Comparison of ENCODE assay signal across 8 cellular contexts in the genomic region with DNA sequence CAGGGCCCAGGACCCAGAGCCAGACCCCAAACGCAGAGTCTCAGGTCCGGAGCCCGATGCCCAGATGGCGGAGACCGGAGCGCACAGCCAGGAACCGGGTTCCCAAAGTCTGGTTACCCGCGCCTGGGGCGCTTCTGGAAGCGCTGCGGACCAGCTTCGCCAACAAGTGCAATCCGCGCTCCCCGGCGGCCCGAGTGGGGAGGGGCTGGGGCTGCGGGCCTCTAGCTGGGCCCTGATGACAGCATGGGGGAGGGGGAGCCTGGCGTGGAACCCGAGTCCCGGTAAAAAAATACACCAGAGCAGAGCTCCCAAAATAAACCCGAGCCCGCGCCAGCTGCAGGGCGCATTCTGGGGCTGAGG. TPM values are rescaled to one million over a fixed set of nuclear protein-coding genes. Genes with fewer than 3 reads are reported as not detected.
DNase-seq lines count a peak whose midpoint lies in the region; ATAC-seq, FAIRE-seq and TF ChIP-seq lines count a peak whose summit lies in the region.

No MANE protein-coding gene starts in this region.

- POLR2A ChIA-PET in A549 (lab: Yijun Ruan, JAX) = no interaction called here

- H3K9ac ChIP-seq in HUES6 (ENCODE audit: low read length) (no peak overlapping the region), muscle layer of colon (ENCODE audit: low read length) (no peak overlapping the region)

- ATAC-seq in A549 (peak in 1 of 2 experiments; percentile 11; a peak in 2 of 6 replicates), HG03457 (IDR thresholded peaks at IDR 0.05; ENCODE audit: unreplicated experiment) (no peak)

- H3K4me3 ChIP-seq in A549 (peak overlapping the region; percentile 42), HUES6 (ENCODE audit: low read depth, low read length) (peak overlapping the region; percentile 52), dorsolateral prefrontal cortex (peak overlapping the region; percentile 50 to 85 (median 68)), muscle layer of colon (ENCODE audit: low read depth in 1 of 2, low read length in 2 of 2) (peak overlapping the region; percentile 18 to 53)

- no peaks in the 10 kb centered on the region for H3K36me3 ChIP-seq in HUES6 (ENCODE audit: control insufficient read depth, insufficient read depth, low read length)
- H3K36me3 ChIP-seq in muscle layer of colon (ENCODE audit: insufficient read depth, low read length) = no peaks in the 10 kb centered on the region

- TF ChIP-seq RAD21 in A549 (conservative IDR thresholded peaks at IDR 0.05 in 1 of 2, IDR thresholded peaks at IDR 0.05 in 1 of 2) = no peak

- TF ChIP-seq EP300 in A549 (IDR thresholded peaks at IDR 0.05) = no peak

- DNase-seq in A549 (ENCODE audit: low read depth in 1 of 2, low spot score in 1 of 2) (no peak), dorsolateral prefrontal cortex (peak in 9 of 10 donors; percentile 40 to 81 (median 69)), AML-193 (lab: John Stamatoyannopoulos, UW) (no peak), hepatic stellate cell (ENCODE audit: low spot score) (no peak), GOT3 (lab: John Stamatoyannopoulos, UW) (no peak)

- FAIRE-seq in A549 (lab: Jason Lieb, UNC) = no peak

- WGBS in A549 (ENCODE audit: missing lambda C conversion rate) = no CpG with 5 or more reads among the region's 26 CpGs

- H3K27me3 ChIP-seq in HUES6 (ENCODE audit: control insufficient read depth, insufficient read depth, low read length) = peaks cover 99% of the 10 kb centered on the region
- H3K27me3 ChIP-seq in dorsolateral prefrontal cortex = peaks cover 0 to 9% (median 0%) of the 10 kb centered on the region in 45 donors
- H3K27me3 ChIP-seq in muscle layer of colon (ENCODE audit: control insufficient read depth in 1 of 2, insufficient read depth in 2 of 2, low read length in 2 of 2) = peaks cover 4 to 24% of the 10 kb centered on the region in 2 donors

- intact Hi-C loops in dorsolateral prefrontal cortex (cut with DNase I) = no loop called here

- TF ChIP-seq CTCF in A549 (IDR thresholded peaks at IDR 0.05) (no peak), dorsolateral prefrontal cortex (IDR thresholded peaks at IDR 0.05 in 54 of 56, conservative IDR thresholded peaks at IDR 0.05 in 2 of 56; ENCODE audit: low read depth in 1 of 56, partially characterized antibody in 56 of 56) (no peak)

- H3K27ac ChIP-seq in A549 = peak overlapping the region; percentile 2 to 78; a peak in 4 of 6 replicates
- H3K27ac ChIP-seq in HUES6 (ENCODE audit: low read depth, low read length) = no peak overlapping the region
- peak overlapping the region in 56 of 59 donors; percentile 23 to 93 (median 78) for H3K27ac ChIP-seq in dorsolateral prefrontal cortex
- H3K27ac ChIP-seq in muscle layer of colon (ENCODE audit: low read depth, low read length) = no peak overlapping the region

- TF ChIP-seq POLR2A in A549 (IDR thresholded peaks at IDR 0.05; ENCODE audit: low read length) = no peak

- peaks cover 3% of the 10 kb centered on the region; the same call in 1 of the 3 replicates for H3K4me1 ChIP-seq in A549
- peaks cover 4% of the 10 kb centered on the region; the same call in 1 of the 2 replicates for H3K4me1 ChIP-seq in HUES6 (ENCODE audit: control insufficient read depth, insufficient read depth, low read length)
- H3K4me1 ChIP-seq in muscle layer of colon (ENCODE audit: insufficient read depth, low read length) = peaks cover 6% of the 10 kb centered on the region

- peak overlapping the region; percentile 82 for H3K4me2 ChIP-seq in A549

- CTCF ChIA-PET in A549 (lab: Yijun Ruan, JAX) = interaction anchor here (0.6 to 12.6 kb wide), 8 partner anchors 10 to 334 kb away, joined by 3 to 143 read pairs (median 4); partner anchors contain the start of gene HEYL

- H3K9me3 ChIP-seq in A549 (no peaks in the 10 kb centered on the region), HUES6 (ENCODE audit: control insufficient read depth, insufficient read depth, low read depth, low read length) (no peaks in the 10 kb centered on the region), muscle layer of colon (ENCODE audit: low read length) (no peaks in the 10 kb centered on the region)

TF ChIP-seq in A549, 52 proteins besides CTCF, POLR2A, EP300 and RAD21:
- TF ChIP-seq CEBPB (IDR thresholded peaks at IDR 0.05) = no peak
- no peak for TF ChIP-seq PBX3 (IDR thresholded peaks at IDR 0.05)
- TF ChIP-seq EHF (CRISPR knock-in tag; IDR thresholded peaks at IDR 0.05) = no peak
- TF ChIP-seq MAFK (IDR thresholded peaks at IDR 0.05; ENCODE audit: partially characterized antibody) = no peak
- no peak for TF ChIP-seq HOXA7 (CRISPR knock-in tag; IDR thresholded peaks at IDR 0.05)
- TF ChIP-seq MYC (IDR thresholded peaks at IDR 0.05; ENCODE audit: borderline replicate concordance, low read length) = no peak
- no peak for TF ChIP-seq SMC3 (IDR thresholded peaks at IDR 0.05)
- TF ChIP-seq USF2 (IDR thresholded peaks at IDR 0.05) = no peak
- no peak for TF ChIP-seq CBX2 (IDR thresholded peaks at IDR 0.05; ENCODE audit: borderline replicate concordance, low read depth)
- TF ChIP-seq NR3C1 (IDR thresholded peaks at IDR 0.05) = no peak
- TF ChIP-seq HDAC2 (IDR thresholded peaks at IDR 0.05) = no peak
- TF ChIP-seq BCL3 (IDR thresholded peaks at IDR 0.05) = no peak
- no peak for TF ChIP-seq ZFP36 (IDR thresholded peaks at IDR 0.05; ENCODE audit: borderline replicate concordance, partially characterized antibody)
- TF ChIP-seq HOXB5 (CRISPR knock-in tag; IDR thresholded peaks at IDR 0.05) = no peak
- TF ChIP-seq GATA3 (IDR thresholded peaks at IDR 0.05; ENCODE audit: borderline replicate concordance) = no peak
- no peak for TF ChIP-seq TP53 (CRISPR knock-in tag; IDR thresholded peaks at IDR 0.05)
- TF ChIP-seq TFCP2L1 (CRISPR knock-in tag; IDR thresholded peaks at IDR 0.05) = no peak
- TF ChIP-seq POLR2AphosphoS2 (conservative IDR thresholded peaks at IDR 0.05; ENCODE audit: low read length) = no peak

RNA-seq across cellular contexts. Expression of gene NT5C1A, which starts 0.5 kb away (rescaled TPM):
- polyA plus RNA-seq in A549 (2011; rRNA removed) (not detected in 2 replicates), A549 (2017; fragmentation: RNase III; extraction: RNeasy Plus Mini Kit Qiagen cat#74134 plus additional on column Dnase treatment) (not detected in 3 replicates)
- polyA plus RNA-seq in A549 (2012; cell fraction: cytosol; rRNA removed) = not detected in 2 replicates
- polyA plus RNA-seq in A549 (2012; cell fraction: nucleus; rRNA removed) = not detected in 2 replicates
- 0.58 TPM in 1 of 2 replicates, not detected in the other for polyA minus RNA-seq in A549 (2011; rRNA and poly(A)+ RNA removed)
- total RNA-seq in dorsolateral prefrontal cortex = 10 to 100 TPM in 118 of 120 experiments, 1 to 10 TPM in 2; 6.5 to 30.5 (median 16.7) TPM

RNA-seq across cellular contexts. Expression of gene HPCAL4, which starts 19.8 kb away (rescaled TPM):
- polyA plus RNA-seq in A549 (2011; rRNA removed) (0.09 TPM in 2 replicates), A549 (2017; fragmentation: RNase III; extraction: RNeasy Plus Mini Kit Qiagen cat#74134 plus additional on column Dnase treatment) (0.08 to 0.14 TPM (median 0.09 TPM) in 3 replicates)
- 0.03 and 0.05 TPM in 2 replicates for polyA plus RNA-seq in A549 (2012; cell fraction: cytosol; rRNA removed)
- 0.04 and 0.05 TPM in 2 replicates for polyA plus RNA-seq in A549 (2012; cell fraction: nucleus; rRNA removed)
- 0.15 and 0.17 TPM in 2 replicates for polyA minus RNA-seq in A549 (2011; rRNA and poly(A)+ RNA removed)
- total RNA-seq in dorsolateral prefrontal cortex = 100 to 1,000 TPM in 102 of 120 experiments, 10 to 100 TPM in 18; 40.8 to 217 (median 131) TPM

RNA-seq across cellular contexts. Expression of gene HEYL, which starts 32.0 kb away (rescaled TPM):
- polyA plus RNA-seq in A549 (2011; rRNA removed) (2.2 and 2.9 TPM in 2 replicates), A549 (2017; fragmentation: RNase III; extraction: RNeasy Plus Mini Kit Qiagen cat#74134 plus additional on column Dnase treatment) (2.0 to 2.3 TPM (median 2.2 TPM) in 3 replicates)
- 1.9 and 2.7 TPM in 2 replicates for polyA plus RNA-seq in A549 (2012; cell fraction: cytosol; rRNA removed)
- 3.0 and 3.5 TPM in 2 replicates for polyA plus RNA-seq in A549 (2012; cell fraction: nucleus; rRNA removed)
- polyA minus RNA-seq in A549 (2011; rRNA and poly(A)+ RNA removed) = 2.5 and 3.5 TPM in 2 replicates
- 10 to 100 TPM in 6 of 120 experiments, 1 to 10 TPM in 114; 1.6 to 14.9 (median 4.3) TPM for total RNA-seq in dorsolateral prefrontal cortex

Comparison
In these comparisons a context has a peak if more than half of its experiments do, and no peak if none do; other contexts are left out.
1. DNase-seq: peak in dorsolateral prefrontal cortex (9 of 10); none in A549 (0 of 2), AML-193 (0 of 2), hepatic stellate cell (single experiment) and GOT3 (single experiment).
2. H3K27ac ChIP-seq: peak in A549 (2 of 2) and dorsolateral prefrontal cortex (56 of 59); none in HUES6 (single experiment) and muscle layer of colon (single experiment).
3. Peak in every context shown above with its lines, with median percentiles within 50 percentile points of each other: H3K4me3 ChIP-seq.